In genomic region chr16:49664221-49665215, GRCh38 we compare ENCODE assay signal across 13 cellular contexts.
DNase-seq lines count a peak whose midpoint lies in the region; ATAC-seq and TF ChIP-seq lines count a peak whose summit lies in the region.
"Had no signal": no experiment of that assay in that cellular context is flagged by ENCODE, and none has a peak within 500 bp of the region (broad histone marks: within the 10 kb centered on the region; RNA-seq: fewer than 3 reads in every experiment).

No MANE protein-coding gene starts in this region.

- H3K9me3 Mint-ChIP-seq in activated T-helper 1 cell treated with anti-CD3 and anti-CD28 coated beads, Interleukin-12 subunit alpha, Interleukin-12 subunit beta, Interleukin-2, Interleukin-4 antibody, amounts not matched to agents 30 ng/mL and 10 ng/mL and 1 ng/mL, durations not matched to agents 14 hours and 24 hours and 36 hours = no peaks in the 10 kb centered on the region
- H3K9me3 Mint-ChIP-seq in HFFc6 = peaks cover 6% of the 10 kb centered on the region; the same call in 1 of the 2 replicates
- H3K9me3 Mint-ChIP-seq: nephron progenitor cell had no signal

- no peaks in the 10 kb centered on the region for H3K36me3 Mint-ChIP-seq in activated T-helper 1 cell treated with anti-CD3 and anti-CD28 coated beads, Interleukin-12 subunit alpha, Interleukin-12 subunit beta, Interleukin-2, Interleukin-4 antibody, amounts not matched to agents 30 ng/mL and 10 ng/mL and 1 ng/mL, durations not matched to agents 14 hours and 24 hours and 36 hours (ENCODE audit: low read depth)
- no peaks in the 10 kb centered on the region for H3K36me3 Mint-ChIP-seq in HFFc6 (ENCODE audit: low read depth)

- H3K36me3 ChIP-seq in HUES64 (ENCODE audit: insufficient read depth, low read length) (no peaks in the 10 kb centered on the region), esophagus squamous epithelium (no peaks in the 10 kb centered on the region), muscle layer of colon (ENCODE audit: insufficient read depth, low read length) (no peaks in the 10 kb centered on the region), testis (ENCODE audit: low read depth, missing control alignments) (no peaks in the 10 kb centered on the region)

- TF ChIP-seq CTCF in esophagus squamous epithelium (IDR thresholded peaks at IDR 0.05) (no peak), testis (IDR thresholded peaks at IDR 0.05) (no peak), HFFc6 (IDR thresholded peaks at IDR 0.05) (no peak)

- H3K9me3 ChIP-seq in HUES64 (ENCODE audit: insufficient read depth, low read depth, low read length) (no peaks in the 10 kb centered on the region), esophagus squamous epithelium (no peaks in the 10 kb centered on the region), muscle layer of colon (ENCODE audit: low read length) (no peaks in the 10 kb centered on the region), testis (no peaks in the 10 kb centered on the region)

- no peak overlapping the region for H3K27ac Mint-ChIP-seq in activated T-helper 1 cell treated with anti-CD3 and anti-CD28 coated beads, Interleukin-12 subunit alpha, Interleukin-12 subunit beta, Interleukin-2, Interleukin-4 antibody, amounts not matched to agents 30 ng/mL and 10 ng/mL and 1 ng/mL, durations not matched to agents 14 hours and 24 hours and 36 hours
- H3K27ac Mint-ChIP-seq in HFFc6 = no peak overlapping the region
- H3K27ac Mint-ChIP-seq: B cell had no signal

- no peak for TF ChIP-seq POLR2A in esophagus squamous epithelium (IDR thresholded peaks at IDR 0.05)
- TF ChIP-seq POLR2A in testis (IDR thresholded peaks at IDR 0.05) = no peak

- H3K27me3 ChIP-seq in HUES64 (ENCODE audit: insufficient read depth, low read length) = no peaks in the 10 kb centered on the region
- no peaks in the 10 kb centered on the region for H3K27me3 ChIP-seq in esophagus squamous epithelium
- no peaks in the 10 kb centered on the region for H3K27me3 ChIP-seq in muscle layer of colon (ENCODE audit: control insufficient read depth in 1 of 2, insufficient read depth in 2 of 2, low read length in 2 of 2)
- no peaks in the 10 kb centered on the region for H3K27me3 ChIP-seq in testis

- intact Hi-C loops in esophagus squamous epithelium (cut with DNase I) = no loop called here
- intact Hi-C loops in testis (cut with DNase I; ENCODE audit: low total_unique reads) = no loop called here
- intact Hi-C loops in activated T-helper 1 cell treated with anti-CD3 and anti-CD28 coated beads, Interleukin-12 subunit alpha, Interleukin-12 subunit beta, Interleukin-2, Interleukin-4 antibody, amounts not matched to agents 30 ng/mL and 10 ng/mL and 1 ng/mL, durations not matched to agents 14 hours and 24 hours and 36 hours (cut with micrococcal nuclease) = no loop called here

- H3K4me3 ChIP-seq in HUES64 (ENCODE audit: low read length) (no peak overlapping the region), esophagus squamous epithelium (peak overlapping the region in 3 of 4 donors; percentile 15 to 50 (median 28)), muscle layer of colon (ENCODE audit: low read depth in 1 of 2, low read length in 2 of 2) (peak overlapping the region; percentile 17 to 43), testis (peak overlapping the region in 1 of 2 donors; percentile 43)

- 92% methylated on average over 37 of the region's 37 CpGs for WGBS in HUES64
- WGBS in esophagus squamous epithelium, 2 donors = 48 to 61% methylated on average over 18 to 32 of the region's 37 CpGs
- 48 to 55% methylated on average over 17 to 37 of the region's 37 CpGs for WGBS in testis, 2 donors

- ATAC-seq in HG03135 (IDR thresholded peaks at IDR 0.05; ENCODE audit: unreplicated experiment) = no peak

- H3K27ac ChIP-seq in HUES64 (ENCODE audit: low read depth, low read length) (peak overlapping the region; percentile 41; the same call in 1 of the 2 replicates), esophagus squamous epithelium (peak overlapping the region; percentile 62 to 87 (median 79)), muscle layer of colon (ENCODE audit: low read depth, low read length) (peak overlapping the region; percentile 71), testis (peak overlapping the region; percentile 70 to 76)

- no peaks in the 10 kb centered on the region for H3K27me3 Mint-ChIP-seq in activated T-helper 1 cell treated with anti-CD3 and anti-CD28 coated beads, Interleukin-12 subunit alpha, Interleukin-12 subunit beta, Interleukin-2, Interleukin-4 antibody, amounts not matched to agents 30 ng/mL and 10 ng/mL and 1 ng/mL, durations not matched to agents 14 hours and 24 hours and 36 hours (ENCODE audit: insufficient read depth)
- H3K27me3 Mint-ChIP-seq in HFFc6 (ENCODE audit: insufficient read depth) = peaks cover 22% of the 10 kb centered on the region
- H3K27me3 Mint-ChIP-seq: B cell had no signal

- DNase-seq in esophagus squamous epithelium (lab: John Stamatoyannopoulos, UW) (no peak), testis (peak; percentile 62), DMS79 (lab: John Stamatoyannopoulos, UW) (no peak), HFFc6 (no peak)
- no peak for DNase-seq in activated T-helper 1 cell treated with anti-CD3 and anti-CD28 coated beads, Interleukin-12 subunit alpha, Interleukin-12 subunit beta, Interleukin-2, Interleukin-4 antibody, amounts not matched to agents 30 ng/mL and 10 ng/mL and 1 ng/mL, durations not matched to agents 14 hours and 24 hours and 36 hours (ENCODE audit: low spot score)
- DNase-seq: activated naive CD4-positive, alpha-beta T cell treated with anti-CD3 and anti-CD28 coated beads, Interleukin-2, amount 50 U/mL, for 16 hours; HCEC 1CT; NCI-H2107; nephron progenitor cell had no signal

- no peaks in the 10 kb centered on the region for H3K4me1 Mint-ChIP-seq in activated T-helper 1 cell treated with anti-CD3 and anti-CD28 coated beads, Interleukin-12 subunit alpha, Interleukin-12 subunit beta, Interleukin-2, Interleukin-4 antibody, amounts not matched to agents 30 ng/mL and 10 ng/mL and 1 ng/mL, durations not matched to agents 14 hours and 24 hours and 36 hours (ENCODE audit: low read depth)
- no peaks in the 10 kb centered on the region for H3K4me1 Mint-ChIP-seq in HFFc6 (ENCODE audit: low read depth)
- H3K4me1 Mint-ChIP-seq: B cell had no signal

- H3K4me3 Mint-ChIP-seq in activated T-helper 1 cell treated with anti-CD3 and anti-CD28 coated beads, Interleukin-12 subunit alpha, Interleukin-12 subunit beta, Interleukin-2, Interleukin-4 antibody, amounts not matched to agents 30 ng/mL and 10 ng/mL and 1 ng/mL, durations not matched to agents 14 hours and 24 hours and 36 hours = no peak overlapping the region
- no peak overlapping the region for H3K4me3 Mint-ChIP-seq in HFFc6
- H3K4me3 Mint-ChIP-seq: B cell, nephron progenitor cell had no signal

- H3K9ac ChIP-seq in HUES64 (ENCODE audit: low read depth, low read length) (no peak overlapping the region), muscle layer of colon (ENCODE audit: low read length) (no peak overlapping the region)

- H3K4me1 ChIP-seq in HUES64 (ENCODE audit: insufficient read depth, low read length) = peaks cover 22% of the 10 kb centered on the region
- H3K4me1 ChIP-seq in esophagus squamous epithelium = peaks cover 7 to 38% (median 22%) of the 10 kb centered on the region in 3 donors
- H3K4me1 ChIP-seq in muscle layer of colon (ENCODE audit: insufficient read depth, low read length) = peaks cover 25% of the 10 kb centered on the region
- peaks cover 24% of the 10 kb centered on the region for H3K4me1 ChIP-seq in testis
